12 cellular contexts compared by ENCODE assay signal in genomic region chr5:141528401-141528984, GRCh38. TPM values are rescaled to one million over a fixed set of nuclear protein-coding genes. Genes with fewer than 3 reads are reported as not detected.
DNase-seq lines count a peak whose midpoint lies in the region; ATAC-seq and TF ChIP-seq lines count a peak whose summit lies in the region.
"Had no signal": no experiment of that assay in that cellular context is flagged by ENCODE, and none has a peak within 500 bp of the region (broad histone marks: within the 10 kb centered on the region; RNA-seq: fewer than 3 reads in every experiment).

No MANE protein-coding gene starts in this region.

- H3K79me2 ChIP-seq in OCI-LY7 (ENCODE audit: insufficient read depth, low read depth, low read length), result peaks cover 26% of the 10 kb centered on the region; the same call in 1 of the 2 replicates

- H3K4me3 ChIP-seq in OCI-LY7 (ENCODE audit: low read depth, low read length, poor library complexity, severe bottlenecking) (peak overlapping the region; percentile 66), liver (ENCODE audit: low read depth in 1 of 3, low read length in 3 of 3) (no peak overlapping the region)
- H3K4me3 ChIP-seq: GM23338 had no signal

- TF ChIP-seq CTCF in OCI-LY7 (conservative IDR thresholded peaks at IDR 0.05; ENCODE audit: low read length), result no peak
- TF ChIP-seq CTCF in liver (IDR thresholded peaks at IDR 0.05; ENCODE audit: low read depth, low read length, missing input control), result no peak

- BruUV-seq in OCI-LY7 (replicated peaks; lab: Mats Ljungman, UMichigan), result TSS peak; percentile 67

- DNase-seq in OCI-LY7 (ENCODE audit: low spot score), result no peak
- DNase-seq in cerebellar cortex (ENCODE audit: low spot score), result peak; percentile 95
- no peak for DNase-seq in AG08395 (ENCODE audit: low spot score)
- DNase-seq in COLO829 (ENCODE audit: low spot score), result no peak
- DNase-seq in NCI-H1092 (lab: John Stamatoyannopoulos, UW), result no peak
- DNase-seq: NCI-H526; stimulated activated CD4-positive, alpha-beta T cell treated with anti-CD3 and anti-CD28 coated beads, Interleukin-4, amount 100 ng/mL, for 1 hour; WERI-Rb-1 had no signal

- intact Hi-C loops in OCI-LY7 (cut with micrococcal nuclease; ENCODE audit: unreplicated experiment), result loop anchor here (5.0 kb wide), 1 partner anchor 109 kb away; the partner anchor contains the start of genes HDAC3 and RELL2

- no peak for TF ChIP-seq RAD21 in liver (IDR thresholded peaks at IDR 0.05)

- H3K9me2 ChIP-seq in OCI-LY7 (ENCODE audit: insufficient read depth, low read length), result no peaks in the 10 kb centered on the region

- H3K36me3 ChIP-seq in OCI-LY7 (ENCODE audit: insufficient read depth, low read length), result peaks cover 72% of the 10 kb centered on the region
- H3K36me3 ChIP-seq in liver (ENCODE audit: control insufficient read depth in 4 of 4, insufficient read depth in 3 of 4, low read depth in 1 of 4, low read length in 3 of 4), result peaks cover 7 to 35% (median 30%) of the 10 kb centered on the region in 4 donors

- no peaks in the 10 kb centered on the region for H3K27me3 ChIP-seq in liver (ENCODE audit: control insufficient read depth in 4 of 4, insufficient read depth in 4 of 4, low read length in 3 of 4)

- peak overlapping the region; percentile 98 for H3K27ac ChIP-seq in OCI-LY7 (ENCODE audit: low read depth, low read length, poor library complexity, severe bottlenecking)
- H3K27ac ChIP-seq in liver (ENCODE audit: low read depth in 1 of 2, low read length in 2 of 2), result peak overlapping the region; percentile 61 to 88
- H3K27ac ChIP-seq in temporal lobe (ENCODE audit: low read depth, low read length), result peak overlapping the region; percentile 54
- H3K27ac ChIP-seq: WERI-Rb-1 had no signal

- H3K4me1 ChIP-seq in OCI-LY7 (ENCODE audit: insufficient read depth, low read length, poor library complexity, severe bottlenecking) (peaks cover 85% of the 10 kb centered on the region), liver (ENCODE audit: control insufficient read depth in 4 of 4, insufficient read depth in 4 of 4, low read length in 3 of 4) (peaks cover 7 to 50% (median 40%) of the 10 kb centered on the region in 4 donors)

- H3K9me3 ChIP-seq in OCI-LY7 (ENCODE audit: low read length) (no peaks in the 10 kb centered on the region), liver (ENCODE audit: control insufficient read depth in 4 of 4, low read length in 3 of 4) (no peaks in the 10 kb centered on the region)

- WGBS in liver, result 64% methylated on average over 10 of the region's 10 CpGs

- H3K9ac ChIP-seq in liver (ENCODE audit: low read depth in 1 of 2, low read length in 2 of 2), result no peak overlapping the region

- H2AFZ ChIP-seq in OCI-LY7 (ENCODE audit: low read length), result peak overlapping the region; percentile 7; the same call in 1 of the 2 replicates
- H2AFZ ChIP-seq: GM23338 had no signal

- POLR2A ChIA-PET in OCI-LY7 (lab: Charles Lee), result interaction anchor here (0.6 to 13.7 kb wide), 13 partner anchors 9 to 53 kb away, joined by 3 to 328 read pairs (median 5); partner anchors contain the start of genes PCDHGC3 and PCDHGC4

- ATAC-seq in GM19467 (IDR thresholded peaks at IDR 0.05; ENCODE audit: unreplicated experiment), result no peak
- ATAC-seq: GM23338 had no signal

- peak overlapping the region; percentile 85 for H3K4me2 ChIP-seq in OCI-LY7 (ENCODE audit: low read length)
- H3K4me2 ChIP-seq: GM23338 had no signal

- H4K20me1 ChIP-seq in OCI-LY7 (ENCODE audit: insufficient read depth, low read length), result no peaks in the 10 kb centered on the region

- CTCF ChIA-PET in OCI-LY7 (lab: Charles Lee; ENCODE audit: unreplicated experiment), result interaction anchor here (0.6 to 11.2 kb wide), 7 partner anchors 17 to 1756 kb away, joined by 3 to 138 read pairs (median 3); partner anchors contain the start of gene PCDHGC3

TF ChIP-seq in liver, 16 proteins besides CTCF, POLR2A, EP300 and RAD21:
- TF ChIP-seq HNF4A (conservative IDR thresholded peaks at IDR 0.05) (peak in 1 of 2 donors; percentile 21), SP1 (IDR thresholded peaks at IDR 0.05) (no peak), RXRA (IDR thresholded peaks at IDR 0.05) (peak in 1 of 2 donors; percentile 21)

RNA-seq across cellular contexts. Expression of gene PCDHGC5, which starts 39.6 kb away (rescaled TPM):
- total RNA-seq in OCI-LY7 (2014; rRNA removed; shearing (Covaris generic)), result 3.0 and 4.4 TPM in 2 replicates
- total RNA-seq in OCI-LY7 (2022) (5.0 and 5.4 TPM in 2 replicates), liver (1 to 10 TPM in 1 of 2 donors, under 1 TPM in 1; 0.19 to 1.1 TPM), temporal lobe (4.7 TPM)
- under 1 TPM in 1 of 2 donors, not detected in 1; 0.02 TPM for polyA plus RNA-seq in liver

RNA-seq across cellular contexts. Expression of gene PCDHGC4, which starts 43.7 kb away (rescaled TPM):
- 6.3 and 8.4 TPM in 2 replicates for total RNA-seq in OCI-LY7 (2014; rRNA removed; shearing (Covaris generic))
- total RNA-seq in OCI-LY7 (2022), result 6.4 and 7.0 TPM in 2 replicates
- total RNA-seq in liver, result 1 to 10 TPM in 1 of 2 donors, under 1 TPM in 1; 0.33 to 1.4 TPM
- polyA plus RNA-seq in liver, result not detected
- 87.3 TPM for total RNA-seq in temporal lobe

RNA-seq across cellular contexts. Expression of gene PCDHGC3, which starts 52.7 kb away (rescaled TPM):
- total RNA-seq in OCI-LY7 (2014; rRNA removed; shearing (Covaris generic)), result 20.4 and 27.2 TPM in 2 replicates
- total RNA-seq in OCI-LY7 (2022) (59.7 and 60.0 TPM in 2 replicates), liver (1 to 10 TPM; 3.7 to 5.7 TPM), temporal lobe (45.7 TPM)
- polyA plus RNA-seq in liver, result 10 to 100 TPM in 1 of 2 donors, 1 to 10 TPM in 1; 6.8 to 11.0 TPM
